7 cellular contexts compared by ENCODE assay signal in the genomic region with DNA sequence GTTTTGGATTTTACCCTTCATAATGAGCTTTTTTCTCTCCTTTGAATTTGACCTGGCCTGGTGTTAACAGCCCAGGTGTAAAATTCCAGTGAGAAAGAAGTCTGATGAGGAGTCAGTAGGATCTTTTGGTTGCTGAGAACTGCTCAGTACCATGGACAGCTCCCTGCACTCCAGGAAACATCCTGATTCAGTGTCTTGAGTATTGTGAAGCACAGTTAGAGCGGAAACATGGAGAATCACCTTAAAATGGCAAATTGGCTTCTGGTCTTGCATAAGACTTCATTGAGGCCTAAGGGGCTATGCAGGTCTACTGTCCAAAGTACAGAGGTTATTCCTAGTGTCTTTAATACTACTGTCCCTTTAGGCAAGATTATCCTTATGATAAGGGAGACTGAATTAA. TPM values are rescaled to one million over a fixed set of nuclear protein-coding genes. Genes with fewer than 3 reads are reported as not detected.
DNase-seq lines count a peak whose midpoint lies in the region; ATAC-seq and TF ChIP-seq lines count a peak whose summit lies in the region.
"Not testable (repeated sequence)": the region's sequence is repeated elsewhere in the genome, so short reads cannot be mapped to it uniquely, and the experiment has no call there.

No MANE protein-coding gene starts in this region.

- DNase-seq in GM03348 (ENCODE audit: low spot score) (peak; percentile 46), NB4 (ENCODE audit: low read depth) (peak; percentile 68), WTC11 (ENCODE audit: low spot score) (peak; percentile 87), erythroblast (lab: John Stamatoyannopoulos, UW) (peak; percentile 64 to 71), left colon (peak; percentile 38 to 73), retinal pigment epithelial cell (ENCODE audit: low read depth) (peak; percentile 37)
- peak; percentile 8 for DNase-seq in activated naive CD8-positive, alpha-beta T cell treated with anti-CD3 and anti-CD28 coated beads for 36 hours

- not testable (repeated sequence) for TF ChIP-seq POLR2A in NB4 (IDR thresholded peaks at IDR 0.05; ENCODE audit: extremely low read depth, insufficient read length); erythroblast (IDR thresholded peaks at IDR 0.05; ENCODE audit: low read length)

- H3K27me3 Mint-ChIP-seq in WTC11 (ENCODE audit: low read depth); activated naive CD8-positive, alpha-beta T cell treated with anti-CD3 and anti-CD28 coated beads for 36 hours: not testable (repeated sequence)

- H3K9me3 Mint-ChIP-seq in WTC11; activated naive CD8-positive, alpha-beta T cell treated with anti-CD3 and anti-CD28 coated beads for 36 hours: not testable (repeated sequence)

- not testable (repeated sequence) for H3K4me1 Mint-ChIP-seq in WTC11; activated naive CD8-positive, alpha-beta T cell treated with anti-CD3 and anti-CD28 coated beads for 36 hours

- H3K27ac Mint-ChIP-seq in WTC11; activated naive CD8-positive, alpha-beta T cell treated with anti-CD3 and anti-CD28 coated beads for 36 hours: not testable (repeated sequence)

- ATAC-seq in WTC11, left colon: not testable (repeated sequence)

- H3K4me3 ChIP-seq in NB4 (ENCODE audit: low read depth, low read length); retinal pigment epithelial cell (ENCODE audit: low read length): not testable (repeated sequence)

- H3K4me3 Mint-ChIP-seq in WTC11; activated naive CD8-positive, alpha-beta T cell treated with anti-CD3 and anti-CD28 coated beads for 36 hours: not testable (repeated sequence)

- not testable (repeated sequence) for TF ChIP-seq CTCF in NB4 (IDR thresholded peaks at IDR 0.05; ENCODE audit: low read depth, low read length); WTC11 (IDR thresholded peaks at IDR 0.05); retinal pigment epithelial cell (conservative IDR thresholded peaks at IDR 0.05; ENCODE audit: low read depth, low read length)

- intact Hi-C loops in left colon (cut with DNase I, micrococcal nuclease): not testable (repeated sequence)

- H3K36me3 Mint-ChIP-seq in WTC11; activated naive CD8-positive, alpha-beta T cell treated with anti-CD3 and anti-CD28 coated beads for 36 hours: not testable (repeated sequence)

- POLR2A ChIA-PET in WTC11 (lab: Charles Lee): not testable (repeated sequence)

- CTCF ChIA-PET in WTC11 (lab: Charles Lee): not testable (repeated sequence)

TF ChIP-seq in WTC11, 78 proteins besides CTCF, POLR2A, EP300 and RAD21 (continues in another document):
- TF ChIP-seq ETV6 (CRISPR knock-in tag; IDR thresholded peaks at IDR 0.05) (peak; percentile 86), NFE2L1 (CRISPR knock-in tag; IDR thresholded peaks at IDR 0.05) (peak; percentile 77), ZNF219 (CRISPR knock-in tag; IDR thresholded peaks at IDR 0.05; ENCODE audit: borderline replicate concordance) (peak; percentile 84; the same call in 1 of the 2 replicates), CREB1 (CRISPR knock-in tag; IDR thresholded peaks at IDR 0.05) (0 out of 2 replicates have a peak, but pooled peaks have one; percentile 54), TEAD1 (CRISPR knock-in tag; IDR thresholded peaks at IDR 0.05) (peak; percentile 93), FOXK1 (CRISPR knock-in tag; IDR thresholded peaks at IDR 0.05) (peak; percentile 71), NFYB (CRISPR knock-in tag; conservative IDR thresholded peaks at IDR 0.05; ENCODE audit: low read depth) (0 out of 2 replicates have a peak, but pooled peaks have one; percentile 17), SP1 (CRISPR knock-in tag; conservative IDR thresholded peaks at IDR 0.05) (peak; percentile 55; the same call in 1 of the 2 replicates), TP53 (CRISPR knock-in tag; IDR thresholded peaks at IDR 0.05) (peak; percentile 64; the same call in 1 of the 2 replicates), CREM (CRISPR knock-in tag; IDR thresholded peaks at IDR 0.05) (peak; percentile 60; the same call in 1 of the 2 replicates), MYBL2 (CRISPR knock-in tag; IDR thresholded peaks at IDR 0.05) (0 out of 2 replicates have a peak, but pooled peaks have one; percentile 52), SMAD3 (CRISPR knock-in tag; IDR thresholded peaks at IDR 0.05; ENCODE audit: borderline replicate concordance) (peak; percentile 89), ZBTB21 (CRISPR knock-in tag; IDR thresholded peaks at IDR 0.05; ENCODE audit: borderline replicate concordance) (peak; percentile 65; the same call in 1 of the 2 replicates)
- TF ChIP-seq, protein P1, sequence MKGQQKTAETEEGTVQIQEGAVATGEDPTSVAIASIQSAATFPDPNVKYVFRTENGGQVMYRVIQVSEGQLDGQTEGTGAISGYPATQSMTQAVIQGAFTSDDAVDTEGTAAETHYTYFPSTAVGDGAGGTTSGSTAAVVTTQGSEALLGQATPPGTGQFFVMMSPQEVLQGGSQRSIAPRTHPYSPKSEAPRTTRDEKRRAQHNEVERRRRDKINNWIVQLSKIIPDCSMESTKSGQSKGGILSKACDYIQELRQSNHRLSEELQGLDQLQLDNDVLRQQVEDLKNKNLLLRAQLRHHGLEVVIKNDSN (CRISPR knock-in tag; IDR thresholded peaks at IDR 0.05): peak; percentile 59; the same call in 1 of the 2 replicates
- TF ChIP-seq, protein P2, sequence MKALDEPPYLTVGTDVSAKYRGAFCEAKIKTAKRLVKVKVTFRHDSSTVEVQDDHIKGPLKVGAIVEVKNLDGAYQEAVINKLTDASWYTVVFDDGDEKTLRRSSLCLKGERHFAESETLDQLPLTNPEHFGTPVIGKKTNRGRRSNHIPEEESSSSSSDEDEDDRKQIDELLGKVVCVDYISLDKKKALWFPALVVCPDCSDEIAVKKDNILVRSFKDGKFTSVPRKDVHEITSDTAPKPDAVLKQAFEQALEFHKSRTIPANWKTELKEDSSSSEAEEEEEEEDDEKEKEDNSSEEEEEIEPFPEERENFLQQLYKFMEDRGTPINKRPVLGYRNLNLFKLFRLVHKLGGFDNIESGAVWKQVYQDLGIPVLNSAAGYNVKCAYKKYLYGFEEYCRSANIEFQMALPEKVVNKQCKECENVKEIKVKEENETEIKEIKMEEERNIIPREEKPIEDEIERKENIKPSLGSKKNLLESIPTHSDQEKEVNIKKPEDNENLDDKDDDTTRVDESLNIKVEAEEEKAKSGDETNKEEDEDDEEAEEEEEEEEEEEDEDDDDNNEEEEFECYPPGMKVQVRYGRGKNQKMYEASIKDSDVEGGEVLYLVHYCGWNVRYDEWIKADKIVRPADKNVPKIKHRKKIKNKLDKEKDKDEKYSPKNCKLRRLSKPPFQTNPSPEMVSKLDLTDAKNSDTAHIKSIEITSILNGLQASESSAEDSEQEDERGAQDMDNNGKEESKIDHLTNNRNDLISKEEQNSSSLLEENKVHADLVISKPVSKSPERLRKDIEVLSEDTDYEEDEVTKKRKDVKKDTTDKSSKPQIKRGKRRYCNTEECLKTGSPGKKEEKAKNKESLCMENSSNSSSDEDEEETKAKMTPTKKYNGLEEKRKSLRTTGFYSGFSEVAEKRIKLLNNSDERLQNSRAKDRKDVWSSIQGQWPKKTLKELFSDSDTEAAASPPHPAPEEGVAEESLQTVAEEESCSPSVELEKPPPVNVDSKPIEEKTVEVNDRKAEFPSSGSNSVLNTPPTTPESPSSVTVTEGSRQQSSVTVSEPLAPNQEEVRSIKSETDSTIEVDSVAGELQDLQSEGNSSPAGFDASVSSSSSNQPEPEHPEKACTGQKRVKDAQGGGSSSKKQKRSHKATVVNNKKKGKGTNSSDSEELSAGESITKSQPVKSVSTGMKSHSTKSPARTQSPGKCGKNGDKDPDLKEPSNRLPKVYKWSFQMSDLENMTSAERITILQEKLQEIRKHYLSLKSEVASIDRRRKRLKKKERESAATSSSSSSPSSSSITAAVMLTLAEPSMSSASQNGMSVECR (CRISPR knock-in tag; IDR thresholded peaks at IDR 0.05; ENCODE audit: borderline replicate concordance): peak; percentile 78
- TF ChIP-seq, protein P3, sequence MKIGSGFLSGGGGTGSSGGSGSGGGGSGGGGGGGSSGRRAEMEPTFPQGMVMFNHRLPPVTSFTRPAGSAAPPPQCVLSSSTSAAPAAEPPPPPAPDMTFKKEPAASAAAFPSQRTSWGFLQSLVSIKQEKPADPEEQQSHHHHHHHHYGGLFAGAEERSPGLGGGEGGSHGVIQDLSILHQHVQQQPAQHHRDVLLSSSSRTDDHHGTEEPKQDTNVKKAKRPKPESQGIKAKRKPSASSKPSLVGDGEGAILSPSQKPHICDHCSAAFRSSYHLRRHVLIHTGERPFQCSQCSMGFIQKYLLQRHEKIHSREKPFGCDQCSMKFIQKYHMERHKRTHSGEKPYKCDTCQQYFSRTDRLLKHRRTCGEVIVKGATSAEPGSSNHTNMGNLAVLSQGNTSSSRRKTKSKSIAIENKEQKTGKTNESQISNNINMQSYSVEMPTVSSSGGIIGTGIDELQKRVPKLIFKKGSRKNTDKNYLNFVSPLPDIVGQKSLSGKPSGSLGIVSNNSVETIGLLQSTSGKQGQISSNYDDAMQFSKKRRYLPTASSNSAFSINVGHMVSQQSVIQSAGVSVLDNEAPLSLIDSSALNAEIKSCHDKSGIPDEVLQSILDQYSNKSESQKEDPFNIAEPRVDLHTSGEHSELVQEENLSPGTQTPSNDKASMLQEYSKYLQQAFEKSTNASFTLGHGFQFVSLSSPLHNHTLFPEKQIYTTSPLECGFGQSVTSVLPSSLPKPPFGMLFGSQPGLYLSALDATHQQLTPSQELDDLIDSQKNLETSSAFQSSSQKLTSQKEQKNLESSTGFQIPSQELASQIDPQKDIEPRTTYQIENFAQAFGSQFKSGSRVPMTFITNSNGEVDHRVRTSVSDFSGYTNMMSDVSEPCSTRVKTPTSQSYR (CRISPR knock-in tag; IDR thresholded peaks at IDR 0.05): 0 out of 2 replicates have a peak, but pooled peaks have one; percentile 55

RNA-seq across cellular contexts. Expression of gene METTL14, which starts 16.0 kb away (rescaled TPM):
- 49.7 to 53.1 TPM (median 51.1 TPM) in 3 replicates for total RNA-seq in WTC11 (2021)
- 10 to 100 TPM; 44.5 to 51.2 TPM for total RNA-seq in activated naive CD8-positive, alpha-beta T cell treated with anti-CD3 and anti-CD28 coated beads for 36 hours
- 10 to 100 TPM; 34.3 to 36.2 TPM for total RNA-seq in left colon

Comparison
In these comparisons a context has a peak if more than half of its experiments do, and no peak if none do; other contexts are left out.
1. DNase-seq: peak in every context shown above with its lines; median percentile 87 in WTC11; 68 in NB4; 68 in erythroblast; 56 in left colon; 46 in GM03348; 37 in retinal pigment epithelial cell; 8 in activated naive CD8-positive, alpha-beta T cell treated with anti-CD3 and anti-CD28 coated beads for 36 hours.